ENCODE assay signal across 8 cellular contexts in genomic region chr2:223944704-223945531, GRCh38.
A peak's percentile ranks its signal among the peaks of the same experiment; 100 is the strongest.
DNase-seq lines count a peak whose midpoint lies in the region; ATAC-seq lines count a peak whose summit lies in the region.

Gene WDFY1 (minus strand): TSS chr2:223945335. CDS start chr2:223945284, 51 bp downstream.

- DNase-seq in AG08396 (ENCODE audit: low spot score), result peak; percentile 97
- DNase-seq in NCI-H345 (lab: John Stamatoyannopoulos, UW), result peak; percentile 90
- peak; percentile 46 for DNase-seq in activated CD4-positive, CD25-positive, alpha-beta regulatory T cell treated with anti-CD3 and anti-CD28 coated beads, Interleukin-2, amount 50 U/mL, for 16 hours (ENCODE audit: low read depth, low spot score)
- peak; percentile 68 to 69 for DNase-seq in central memory CD8-positive, alpha-beta T cell (ENCODE audit: low spot score in 2 of 2)
- peak; percentile 93 for DNase-seq in islet precursor cell
- DNase-seq in stimulated activated CD4-positive, alpha-beta T cell treated with anti-CD3 and anti-CD28 coated beads, Interleukin-12 subunit alpha, Interleukin-12 subunit beta, amount 100 ng/mL, for 4 hours, result peak; percentile 75

- no peaks in the 10 kb centered on the region for H3K9me3 Mint-ChIP-seq in central memory CD8-positive, alpha-beta T cell

- H3K36me3 Mint-ChIP-seq in central memory CD8-positive, alpha-beta T cell (ENCODE audit: insufficient read depth), result peaks cover 13% of the 10 kb centered on the region

- H3K4me3 Mint-ChIP-seq in central memory CD8-positive, alpha-beta T cell, result peak within 1 kb of the TSS; percentile 90

- H3K27ac Mint-ChIP-seq in central memory CD8-positive, alpha-beta T cell (ENCODE audit: low read depth), result peak within 1 kb of the TSS; percentile 89

- H3K4me1 Mint-ChIP-seq in central memory CD8-positive, alpha-beta T cell, result peaks cover 50% of the 10 kb centered on the region

- no peaks in the 10 kb centered on the region for H3K27me3 Mint-ChIP-seq in central memory CD8-positive, alpha-beta T cell

- ATAC-seq in GM18909 (IDR thresholded peaks at IDR 0.05; ENCODE audit: poor library complexity, unreplicated experiment), result peak; percentile 82
- peak; percentile 76 for ATAC-seq in HG03139 (IDR thresholded peaks at IDR 0.05; ENCODE audit: unreplicated experiment)
- peak; percentile 77 for ATAC-seq in central memory CD8-positive, alpha-beta T cell (replicated peaks; ENCODE audit: extremely low read depth, poor library complexity, severe bottlenecking)

Comparison
In these comparisons a context has a peak if more than half of its experiments do, and no peak if none do; other contexts are left out.
1. Peak in every context shown above with its lines: DNase-seq and ATAC-seq.
2. DNase-seq: peak in every context shown above with its lines; median percentile 97 in AG08396; 93 in islet precursor cell; 90 in NCI-H345; 75 in stimulated activated CD4-positive, alpha-beta T cell treated with anti-CD3 and anti-CD28 coated beads, Interleukin-12 subunit alpha, Interleukin-12 subunit beta, amount 100 ng/mL, for 4 hours; 68 in central memory CD8-positive, alpha-beta T cell; 46 in activated CD4-positive, CD25-positive, alpha-beta regulatory T cell treated with anti-CD3 and anti-CD28 coated beads, Interleukin-2, amount 50 U/mL, for 16 hours.